17 cellular contexts compared by ENCODE assay signal in the genomic region with DNA sequence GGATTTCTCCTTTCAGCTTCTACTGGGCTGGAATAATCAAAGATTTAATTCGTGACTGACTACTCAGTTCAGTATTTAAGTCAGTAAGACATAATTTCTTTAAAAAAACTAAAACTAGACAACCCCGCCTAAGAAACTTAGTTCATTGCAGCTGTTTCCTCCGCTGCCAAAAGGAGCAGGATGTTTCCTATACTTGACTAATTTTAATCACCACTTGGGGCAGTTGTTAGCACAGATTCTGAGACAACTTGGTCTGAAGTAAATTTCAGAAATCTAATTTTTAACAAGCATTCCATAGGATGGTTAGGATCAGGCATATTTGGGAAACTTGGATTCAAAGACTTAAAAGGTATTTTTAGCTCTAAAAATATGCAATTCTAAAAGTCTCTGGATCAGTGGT. TPM values are rescaled to one million over a fixed set of nuclear protein-coding genes. Genes with fewer than 3 reads are reported as not detected.
DNase-seq lines count a peak whose midpoint lies in the region; ATAC-seq, FAIRE-seq and TF ChIP-seq lines count a peak whose summit lies in the region.
"Had no signal": no experiment of that assay in that cellular context is flagged by ENCODE, and none has a peak within 500 bp of the region (broad histone marks: within the 10 kb centered on the region; RNA-seq: fewer than 3 reads in every experiment).

No MANE protein-coding gene starts in this region.

- TF ChIP-seq RAD21 in GM12878 (IDR thresholded peaks at IDR 0.05; ENCODE audit: insufficient read depth, low read depth, low read length): no peak

- 0 out of 3 replicates have a peak, but pooled peaks have one; percentile 22 for ATAC-seq in GM12878
- no peak for ATAC-seq in GM18519 (IDR thresholded peaks at IDR 0.05; ENCODE audit: low FRiP score, unreplicated experiment)
- no peak for ATAC-seq in HG03108 (IDR thresholded peaks at IDR 0.05; ENCODE audit: unreplicated experiment)

- H3K4me2 ChIP-seq in GM12878 (ENCODE audit: control insufficient read depth, insufficient read depth): no peak overlapping the region

- no peak overlapping the region for H3K27ac Mint-ChIP-seq in activated naive CD4-positive, alpha-beta T cell treated with anti-CD3 and anti-CD28 coated beads for 36 hours
- H3K27ac Mint-ChIP-seq: activated naive CD8-positive, alpha-beta T cell; IgD-negative memory B cell had no signal

- in situ Hi-C loops in GM12878 (cut with MboI): no loop called here

- FAIRE-seq in GM12878 (lab: Jason Lieb, UNC): no peak
- FAIRE-seq: GM19239, urothelium cell line had no signal

- no peaks in the 10 kb centered on the region for H3K9me3 Mint-ChIP-seq in activated naive CD4-positive, alpha-beta T cell treated with anti-CD3 and anti-CD28 coated beads for 36 hours
- H3K9me3 Mint-ChIP-seq: CD8-positive, alpha-beta memory T cell; IgD-negative memory B cell had no signal

- no TSS peak for BruUV-seq in GM12878 (replicated peaks; lab: Mats Ljungman, UMichigan)

- no peaks in the 10 kb centered on the region for H4K20me1 ChIP-seq in GM12878 (ENCODE audit: control insufficient read depth, insufficient read depth)

- H3K79me2 ChIP-seq in GM12878 (ENCODE audit: control insufficient read depth, insufficient read depth, low read length): no peaks in the 10 kb centered on the region

- H3K27ac ChIP-seq in AG04450 (ENCODE audit: low read depth, low read length): no peak overlapping the region
- H3K27ac ChIP-seq in GM12878 (ENCODE audit: control insufficient read depth, insufficient read depth): no peak overlapping the region

- peaks cover 0 to 20% of the 10 kb centered on the region in 2 experiments; a peak in 3 of 4 replicates for H3K36me3 ChIP-seq in GM12878 (ENCODE audit: control insufficient read depth in 2 of 2, insufficient read depth in 2 of 2, low read length in 1 of 2)
- H3K36me3 ChIP-seq in kidney epithelial cell (ENCODE audit: control insufficient read depth, insufficient read depth, low read length): no peaks in the 10 kb centered on the region

- SMC1A ChIA-PET in GM12878 (lab: Charles Lee; ENCODE audit: uncharacterized antibody, unreplicated experiment): interaction anchor here (0.9 to 2.4 kb wide), 9 partner anchors 12 to 206 kb away, joined by 3 to 10 read pairs (median 4); no protein-coding TSS in a partner anchor

- TF ChIP-seq CTCF in AG04450 (IDR thresholded peaks at IDR 0.05; ENCODE audit: low read depth, low read length) (0 out of 2 replicates have a peak, but pooled peaks have one; percentile 1), GM12878 (IDR thresholded peaks at IDR 0.05 in 2 of 3, conservative IDR thresholded peaks at IDR 0.05 in 1 of 3; ENCODE audit: control insufficient read depth in 2 of 3, extremely low read depth in 1 of 3, insufficient read depth in 1 of 3, low read depth in 3 of 3, low read length in 3 of 3) (no peak), kidney epithelial cell (IDR thresholded peaks at IDR 0.05; ENCODE audit: insufficient read depth, low read length, poor library complexity, severe bottlenecking) (peak; percentile 10)

- no peak overlapping the region for H3K4me3 ChIP-seq in AG04450 (ENCODE audit: low read depth, low read length)
- no peak overlapping the region for H3K4me3 ChIP-seq in GM12878
- H3K4me3 ChIP-seq in kidney epithelial cell (ENCODE audit: low read depth, low read length): no peak overlapping the region
- H3K4me3 ChIP-seq: HAP-1, skin epidermis had no signal

- intact Hi-C loops in GM12878 (cut with micrococcal nuclease; ENCODE audit: unreplicated experiment): no loop called here
- intact Hi-C loops in activated naive CD4-positive, alpha-beta T cell treated with anti-CD3 and anti-CD28 coated beads for 36 hours (cut with micrococcal nuclease): loop anchor here (2.0 kb wide), 1 partner anchor 33 kb away; no protein-coding TSS in a partner anchor

- peaks cover 10% of the 10 kb centered on the region for H3K4me1 Mint-ChIP-seq in activated naive CD4-positive, alpha-beta T cell treated with anti-CD3 and anti-CD28 coated beads for 36 hours (ENCODE audit: low read depth)

- H3K4me3 Mint-ChIP-seq in activated naive CD4-positive, alpha-beta T cell treated with anti-CD3 and anti-CD28 coated beads for 36 hours: no peak overlapping the region
- H3K4me3 Mint-ChIP-seq: activated naive CD8-positive, alpha-beta T cell; CD8-positive, alpha-beta memory T cell; IgD-negative memory B cell had no signal

- no peaks in the 10 kb centered on the region for H3K27me3 Mint-ChIP-seq in activated naive CD4-positive, alpha-beta T cell treated with anti-CD3 and anti-CD28 coated beads for 36 hours (ENCODE audit: low read depth)
- H3K27me3 Mint-ChIP-seq: activated naive CD8-positive, alpha-beta T cell; CD8-positive, alpha-beta memory T cell; IgD-negative memory B cell had no signal

- RAD21 ChIA-PET in GM12878 (lab: Charles Lee; ENCODE audit: unreplicated experiment): interaction anchor here (0.8 to 1.5 kb wide), 3 partner anchors 12 to 78 kb away, joined by 3 to 6 read pairs (median 5); a partner anchor contains a TSS

- no peak overlapping the region for H3K9ac ChIP-seq in GM12878 (ENCODE audit: control insufficient read depth, insufficient read depth, low read length)

- WGBS in GM12878 (ENCODE audit: insufficient coverage, insufficient replicate concordance, low lambda C conversion rate, missing lambda C conversion rate): 2% methylated on average over 3 of the region's 3 CpGs

- H3K27me3 ChIP-seq in AG04450 (ENCODE audit: control insufficient read depth, insufficient read depth, low read length) (no peaks in the 10 kb centered on the region), GM12878 (replicated peaks in 1 of 2; ENCODE audit: control insufficient read depth in 2 of 2, insufficient read depth in 2 of 2, low read length in 1 of 2) (no peaks in the 10 kb centered on the region), kidney epithelial cell (ENCODE audit: control insufficient read depth, insufficient read depth, low read length) (no peaks in the 10 kb centered on the region)

- no peaks in the 10 kb centered on the region for H3K4me1 ChIP-seq in GM12878 (ENCODE audit: control insufficient read depth, insufficient read depth, low read length)
- H3K4me1 ChIP-seq: HAP-1 had no signal

- CTCF ChIA-PET in AG04450 (lab: Charles Lee): interaction anchor here (0.7 to 2.7 kb wide), 5 partner anchors 13 to 101 kb away, joined by 3 to 26 read pairs (median 3); no protein-coding TSS in a partner anchor
- CTCF ChIA-PET in GM12878 (lab: Yijun Ruan, JAX): interaction anchor here (0.7 to 3.1 kb wide), 11 partner anchors 13 to 127 kb away, joined by 3 to 14 read pairs (median 4); no protein-coding TSS in a partner anchor
- CTCF ChIA-PET in activated naive CD4-positive, alpha-beta T cell treated with anti-CD3 and anti-CD28 coated beads for 36 hours (lab: Charles Lee): interaction anchor here (1.8 kb wide), 1 partner anchor 93 kb away, joined by 4 read pairs; no protein-coding TSS in a partner anchor

- no peak for DNase-seq in AG04450 (ENCODE audit: low read depth, low spot score)
- peak; percentile 36 for DNase-seq in HCEC 1CT
- no peak for DNase-seq in GM12878 (ENCODE audit: low read depth, low spot score)
- DNase-seq in kidney epithelial cell (ENCODE audit: low read depth): no peak
- DNase-seq in activated naive CD4-positive, alpha-beta T cell treated with anti-CD3 and anti-CD28 coated beads for 36 hours: no peak
- no peak for DNase-seq in HUDEP-2 (lab: John Stamatoyannopoulos, UW; ENCODE audit: unreplicated experiment in 76 of 76)
- DNase-seq: activated CD4-positive, alpha-beta T cell treated with anti-CD3 and anti-CD28 coated beads, Interleukin-2, amount 50 U/mL, for 48 hours; CD8-positive, alpha-beta memory T cell; NCI-H2107 had no signal

- no peak for TF ChIP-seq POLR2A in GM12878 (IDR thresholded peaks at IDR 0.05; ENCODE audit: low read depth, low read length)

- no peak overlapping the region for H2AFZ ChIP-seq in GM12878 (ENCODE audit: control insufficient read depth, low read depth, low read length)

- POLR2A ChIA-PET in AG04450 (lab: Yijun Ruan, JAX) (no interaction called here), GM12878 (lab: Charles Lee) (no interaction called here)

- H3K36me3 Mint-ChIP-seq in activated naive CD4-positive, alpha-beta T cell treated with anti-CD3 and anti-CD28 coated beads for 36 hours (ENCODE audit: low read depth): peaks cover 44% of the 10 kb centered on the region

- TF ChIP-seq EP300 in GM12878 (IDR thresholded peaks at IDR 0.05; ENCODE audit: borderline replicate concordance in 1 of 2, control insufficient read depth in 1 of 2, low read depth in 2 of 2, low read length in 2 of 2): no peak

- H3K9me3 ChIP-seq in AG04450 (ENCODE audit: control insufficient read depth, insufficient read depth, low read length) (no peaks in the 10 kb centered on the region), GM12878 (replicated peaks; ENCODE audit: control insufficient read depth, insufficient read depth, low read length) (no peaks in the 10 kb centered on the region)
- H3K9me3 ChIP-seq: HAP-1 had no signal

RNA-seq across cellular contexts. Expression of a gene that starts 34.0 kb away (rescaled TPM):
- polyA plus RNA-seq in AG04450 (2011; rRNA removed) (129 and 146 TPM in 2 replicates), GM12878 (2011; rRNA removed) (126 and 127 TPM in 2 replicates), GM12878 (2014; fragmentation: Illumina TruSeq; extraction: Trizol) (123 TPM in 2 replicates), GM12878 (2014; fragmentation: Nextera tagmentation; extraction: Ambion mirVana) (100 to 1,000 TPM in 1 of 2 experiments, 10 to 100 TPM in 1; 94.6 to 104 TPM), GM12878 (2014; rRNA removed) (68.2 and 69.4 TPM in 2 replicates), GM12878 (2016; fragmentation: Nextera tagmentation; extraction: Ambion mirVana) (100 to 1,000 TPM; 110 to 114 TPM)
- 131 and 143 TPM in 2 replicates for polyA minus RNA-seq in AG04450 (2011; rRNA and poly(A)+ RNA removed)
- 83.7 and 84.9 TPM in 2 replicates for total RNA-seq in GM12878 (2013; cell fraction: nucleolus; rRNA removed)
- total RNA-seq in GM12878 (2014; rRNA removed) (130 and 136 TPM in 2 replicates), GM12878 (2014; rRNA removed; fragmentation: Illumina TruSeq; extraction: Trizol) (154 and 175 TPM in 2 replicates), GM12878 (2021) (124 and 126 TPM in 2 replicates), kidney epithelial cell (100.0 and 113 TPM in 2 replicates)
- polyA plus RNA-seq in GM12878 (2011; ENCODE audit: low read depth): 60.4 TPM
- polyA plus RNA-seq in GM12878 (2011; cell fraction: cytosol; rRNA removed): 44.1 and 50.4 TPM in 2 replicates
- 41.4 and 45.4 TPM in 2 replicates for polyA plus RNA-seq in GM12878 (2011; cell fraction: nucleus; rRNA removed)
- 93.7 and 101 TPM in 2 replicates for polyA plus RNA-seq in GM12878 (2012)
- 115 and 120 TPM in 2 replicates for polyA minus RNA-seq in GM12878 (2011; rRNA and poly(A)+ RNA removed)
- 52.1 and 68.5 TPM in 2 replicates for polyA minus RNA-seq in GM12878 (2011; cell fraction: cytosol; rRNA and poly(A)+ RNA removed)
- 22.4 and 25.5 TPM in 2 replicates for polyA minus RNA-seq in GM12878 (2011; cell fraction: nucleus; rRNA and poly(A)+ RNA removed)
- total RNA-seq in activated naive CD4-positive, alpha-beta T cell treated with anti-CD3 and anti-CD28 coated beads for 36 hours: 100 to 1,000 TPM; 227 to 229 TPM

Comparison
In these comparisons a context has a peak if more than half of its experiments do, and no peak if none do; other contexts are left out.
1. CTCF ChIP-seq: peak in AG04450 (single experiment) and kidney epithelial cell (single experiment); none in GM12878 (0 of 3).